ENCODE assay signal across 22 cellular contexts in the genomic region with DNA sequence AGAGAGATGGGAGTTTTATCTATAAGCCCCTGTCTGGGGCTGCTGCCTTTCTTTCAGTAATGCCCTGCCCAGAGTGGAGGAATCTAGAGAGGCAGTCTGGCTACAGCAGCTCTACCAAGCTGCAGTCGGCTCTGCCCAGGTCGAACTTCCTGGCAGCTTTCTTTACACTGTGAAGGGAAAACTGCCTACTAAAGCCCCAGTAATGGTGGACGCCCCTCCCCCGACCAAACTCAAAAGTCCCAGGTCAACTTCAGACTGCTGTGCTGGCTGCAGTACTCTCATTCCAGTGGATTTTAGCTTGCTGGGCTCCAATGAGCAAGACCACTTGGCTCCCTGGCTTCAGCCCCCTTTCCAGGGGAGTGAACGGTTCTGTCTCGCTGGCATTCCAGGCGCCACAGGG.
DNase-seq lines count a peak whose midpoint lies in the region; ATAC-seq and TF ChIP-seq lines count a peak whose summit lies in the region.
"Had no signal": no experiment of that assay in that cellular context is flagged by ENCODE, and none has a peak within 500 bp of the region (broad histone marks: within the 10 kb centered on the region; RNA-seq: fewer than 3 reads in every experiment).

No MANE protein-coding gene starts in this region.

- no peak overlapping the region for H3K18ac ChIP-seq in mesendoderm (ENCODE audit: low read length)
- H3K18ac ChIP-seq in neuronal stem cell (ENCODE audit: low read length): peak overlapping the region; percentile 83

- H3K14ac ChIP-seq in neuronal stem cell (ENCODE audit: low read length): no peak overlapping the region

- no peaks in the 10 kb centered on the region for H3K79me2 ChIP-seq in mesendoderm (ENCODE audit: control insufficient read depth, insufficient read depth, low read length)

- H2AK5ac ChIP-seq in mesendoderm (ENCODE audit: low read length): no peak overlapping the region
- no peak overlapping the region for H2AK5ac ChIP-seq in neuronal stem cell (ENCODE audit: low read depth, low read length)

- H2AFZ ChIP-seq in neuronal stem cell (ENCODE audit: low read length): peak overlapping the region; percentile 66

- H3K27me3 ChIP-seq in endodermal cell (ENCODE audit: control insufficient read depth, insufficient read depth, low read length, poor library complexity, severe bottlenecking) (no peaks in the 10 kb centered on the region), mesendoderm (ENCODE audit: insufficient read depth, low read length, poor library complexity) (no peaks in the 10 kb centered on the region), neuronal stem cell (ENCODE audit: control insufficient read depth in 3 of 3, insufficient read depth in 3 of 3, low read depth in 1 of 3, low read length in 3 of 3) (no peaks in the 10 kb centered on the region)
- H3K27me3 ChIP-seq: BLaER1 had no signal

- H4K91ac ChIP-seq in neuronal stem cell (ENCODE audit: low read depth, low read length, poor library complexity): no peak overlapping the region

- H3K4me2 ChIP-seq in mesendoderm (ENCODE audit: low read length) (no peak overlapping the region), neuronal stem cell (ENCODE audit: insufficient read depth, low read length, poor library complexity, severe bottlenecking) (no peak overlapping the region)
- H3K4me2 ChIP-seq: BLaER1 had no signal

- H3K4me3 ChIP-seq in endodermal cell (ENCODE audit: low read length) (no peak overlapping the region), mesendoderm (ENCODE audit: low read length) (no peak overlapping the region), neuronal stem cell (ENCODE audit: low read length in 2 of 2) (no peak overlapping the region)
- H3K4me3 ChIP-seq: BLaER1, GM12878, HAP-1 had no signal

- no peak overlapping the region for H4K5ac ChIP-seq in mesendoderm (ENCODE audit: low read length)

- no peaks in the 10 kb centered on the region for H3K9me3 ChIP-seq in endodermal cell (ENCODE audit: control insufficient read depth, low read length)
- peaks cover 0 to 2% of the 10 kb centered on the region in 2 donors for H3K9me3 ChIP-seq in neuronal stem cell (replicated peaks in 1 of 2; ENCODE audit: control insufficient read depth in 2 of 2, insufficient read depth in 1 of 2, low read depth in 1 of 2, low read length in 2 of 2)
- H3K9me3 ChIP-seq: Caco-2, HAP-1 had no signal

- H3K9ac ChIP-seq in endodermal cell (ENCODE audit: extremely low read depth, low read length, poor library complexity, severe bottlenecking) (no peak overlapping the region), mesendoderm (ENCODE audit: low read length) (no peak overlapping the region), neuronal stem cell (ENCODE audit: low read depth, low read length, poor library complexity) (no peak overlapping the region)
- H3K9ac ChIP-seq: BLaER1 had no signal

- WGBS in endodermal cell (ENCODE audit: insufficient coverage in 1 of 2, insufficient read length in 1 of 2), 2 experiments: 85 to 91% methylated on average over 4 to 7 of the region's 7 CpGs
- no CpG with 5 or more reads among the region's 7 CpGs for WGBS in mesendoderm (ENCODE audit: extremely low coverage, insufficient coverage, low lambda C conversion rate)
- no CpG with 5 or more reads among the region's 7 CpGs for WGBS in neuronal stem cell (ENCODE audit: extremely low coverage in 2 of 2, insufficient read length in 2 of 2, insufficient replicate concordance in 1 of 2), 2 donors

- no peak overlapping the region for H2BK12ac ChIP-seq in neuronal stem cell (ENCODE audit: low read length)

- H3K27ac ChIP-seq in endodermal cell (ENCODE audit: low read depth, low read length) (no peak overlapping the region), mesendoderm (ENCODE audit: low read depth, low read length) (no peak overlapping the region), neuronal stem cell (replicated peaks; ENCODE audit: low read length) (no peak overlapping the region)
- H3K27ac ChIP-seq: 22Rv1, BLaER1, C4-2B had no signal

- no peak overlapping the region for H4K8ac ChIP-seq in mesendoderm (ENCODE audit: low read depth, low read length)
- H4K8ac ChIP-seq in neuronal stem cell (ENCODE audit: low read depth, low read length): no peak overlapping the region

- no peaks in the 10 kb centered on the region for H3K36me3 ChIP-seq in endodermal cell (ENCODE audit: control insufficient read depth, insufficient read depth, low read length)
- no peaks in the 10 kb centered on the region for H3K36me3 ChIP-seq in mesendoderm (ENCODE audit: control insufficient read depth, insufficient read depth, low read length)
- no peaks in the 10 kb centered on the region for H3K36me3 ChIP-seq in neuronal stem cell (replicated peaks in 1 of 2; ENCODE audit: control insufficient read depth in 2 of 2, insufficient read depth in 2 of 2, low read length in 2 of 2)
- H3K36me3 ChIP-seq: BLaER1, HAP-1 had no signal

- no peaks in the 10 kb centered on the region for H3K79me1 ChIP-seq in mesendoderm (ENCODE audit: low read length)
- no peaks in the 10 kb centered on the region for H3K79me1 ChIP-seq in neuronal stem cell (ENCODE audit: low read depth, low read length)

- H2BK15ac ChIP-seq in mesendoderm (replicated peaks; ENCODE audit: low read depth) (no peak overlapping the region), neuronal stem cell (ENCODE audit: low read length) (no peak overlapping the region)

- peaks cover 2% of the 10 kb centered on the region for H3K36me3 Mint-ChIP-seq in endodermal cell (ENCODE audit: low read depth)
- H3K36me3 Mint-ChIP-seq: CD4-positive, CD25-positive, alpha-beta regulatory T cell; CD8-positive, alpha-beta T cell had no signal

- no peak overlapping the region for H3K27ac Mint-ChIP-seq in endodermal cell
- H3K27ac Mint-ChIP-seq: B cell; CD4-positive, CD25-positive, alpha-beta regulatory T cell; CD8-positive, alpha-beta T cell; HFFc6 had no signal

- H2BK120ac ChIP-seq in mesendoderm (ENCODE audit: low read depth, low read length): no peak overlapping the region
- no peak overlapping the region for H2BK120ac ChIP-seq in neuronal stem cell (ENCODE audit: low read depth, low read length)

- DNase-seq in ELF-1 (ENCODE audit: low read depth, low spot score): peak; percentile 36
- peak; percentile 51 for DNase-seq in endodermal cell
- peak; percentile 19 for DNase-seq in mesendoderm
- DNase-seq in neuronal stem cell (ENCODE audit: low spot score): no peak
- no peak for DNase-seq in NCI-H2107 (lab: John Stamatoyannopoulos, UW)
- DNase-seq in NCI-H1092 treated with DMSO at 0.1 percent for 48 hours (lab: John Stamatoyannopoulos, UW): no peak
- DNase-seq: CD4-positive, CD25-positive, alpha-beta regulatory T cell; CD8-positive, alpha-beta T cell; DMS153; DND-41; GDM1; GOT3; HFFc6 had no signal

- H3K27me3 Mint-ChIP-seq in endodermal cell (ENCODE audit: insufficient read depth): peaks cover 2% of the 10 kb centered on the region
- H3K27me3 Mint-ChIP-seq: B cell; CD4-positive, CD25-positive, alpha-beta regulatory T cell had no signal

- H3K4me1 Mint-ChIP-seq in endodermal cell: peaks cover 6% of the 10 kb centered on the region
- H3K4me1 Mint-ChIP-seq: B cell; CD4-positive, CD25-positive, alpha-beta regulatory T cell had no signal

- H3K23ac ChIP-seq in mesendoderm (ENCODE audit: low read length) (no peak overlapping the region), neuronal stem cell (ENCODE audit: low read depth, low read length, poor library complexity) (no peak overlapping the region)

- H3K56ac ChIP-seq in mesendoderm (ENCODE audit: low read length): no peak overlapping the region

- ATAC-seq in HG02852 (IDR thresholded peaks at IDR 0.05; ENCODE audit: unreplicated experiment) (no peak), GM18868 (IDR thresholded peaks at IDR 0.05; ENCODE audit: unreplicated experiment) (no peak)
- ATAC-seq: CD8-positive, alpha-beta T cell; GM12878 had no signal

- H3K4me1 ChIP-seq in endodermal cell (ENCODE audit: control insufficient read depth, insufficient read depth, low read length): no peaks in the 10 kb centered on the region
- no peaks in the 10 kb centered on the region for H3K4me1 ChIP-seq in mesendoderm (ENCODE audit: control insufficient read depth, low read depth, low read length)
- H3K4me1 ChIP-seq in neuronal stem cell (ENCODE audit: control insufficient read depth in 2 of 2, insufficient read depth in 1 of 2, low read depth in 1 of 2, low read length in 2 of 2): no peaks in the 10 kb centered on the region
- H3K4me1 ChIP-seq: BLaER1, HAP-1 had no signal

- H3K9me3 Mint-ChIP-seq in endodermal cell: peaks cover 16% of the 10 kb centered on the region

- H2BK5ac ChIP-seq in mesendoderm (ENCODE audit: low read length) (no peak overlapping the region), neuronal stem cell (ENCODE audit: low read length) (no peak overlapping the region)

- H3K4me3 Mint-ChIP-seq in endodermal cell: no peak overlapping the region
- H3K4me3 Mint-ChIP-seq: B cell; CD4-positive, CD25-positive, alpha-beta regulatory T cell; CD8-positive, alpha-beta T cell; HFFc6 had no signal

- no peak for TF ChIP-seq CTCF in endodermal cell (conservative IDR thresholded peaks at IDR 0.05)

- H3K4ac ChIP-seq in mesendoderm (ENCODE audit: low read depth, low read length) (no peak overlapping the region), neuronal stem cell (ENCODE audit: low read length) (no peak overlapping the region)

Comparison
In these comparisons a context has a peak if more than half of its experiments do, and no peak if none do; other contexts are left out.
1. DNase-seq: peak in ELF-1 (single experiment), endodermal cell (single experiment) and mesendoderm (single experiment); none in neuronal stem cell (single experiment), NCI-H2107 (single experiment) and NCI-H1092 treated with DMSO at 0.1 percent for 48 hours (single experiment).